ENCODE assay signal across 1 cellular context in the genomic region with DNA sequence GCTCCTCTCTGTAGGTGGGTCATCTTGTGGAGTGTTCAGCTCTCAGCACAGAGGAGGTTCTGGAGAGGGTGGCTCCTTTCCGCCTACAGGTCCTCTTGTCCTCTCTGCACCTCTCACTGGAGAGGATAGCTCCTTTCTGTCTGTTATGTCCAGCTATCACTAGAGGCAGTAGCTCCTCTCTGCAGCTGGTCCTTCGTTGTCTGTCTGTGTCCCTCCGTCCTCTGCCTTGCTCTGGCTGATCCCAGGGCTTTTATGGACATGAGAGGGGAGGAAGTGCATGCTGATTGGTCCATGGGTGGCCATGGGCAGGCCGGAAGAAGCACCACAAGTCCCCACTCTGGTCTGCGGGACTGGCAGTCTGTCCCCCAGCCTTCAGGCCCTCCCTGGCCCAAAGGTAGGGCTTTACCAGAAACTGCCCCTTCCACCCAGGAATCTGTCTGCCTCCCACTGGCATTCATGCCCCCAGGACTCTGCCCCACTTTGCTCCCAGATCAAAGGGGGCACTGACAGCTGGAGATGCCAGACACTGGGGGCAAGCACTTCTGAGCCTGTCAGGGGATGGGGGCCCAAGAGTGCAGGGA.
TF ChIP-seq lines count a peak whose summit lies in the region.

No MANE protein-coding gene starts in this region.

TF ChIP-seq in WTC11, 78 proteins besides CTCF, POLR2A, EP300 and RAD21 (continued from another document):
- TF ChIP-seq, protein P1, sequence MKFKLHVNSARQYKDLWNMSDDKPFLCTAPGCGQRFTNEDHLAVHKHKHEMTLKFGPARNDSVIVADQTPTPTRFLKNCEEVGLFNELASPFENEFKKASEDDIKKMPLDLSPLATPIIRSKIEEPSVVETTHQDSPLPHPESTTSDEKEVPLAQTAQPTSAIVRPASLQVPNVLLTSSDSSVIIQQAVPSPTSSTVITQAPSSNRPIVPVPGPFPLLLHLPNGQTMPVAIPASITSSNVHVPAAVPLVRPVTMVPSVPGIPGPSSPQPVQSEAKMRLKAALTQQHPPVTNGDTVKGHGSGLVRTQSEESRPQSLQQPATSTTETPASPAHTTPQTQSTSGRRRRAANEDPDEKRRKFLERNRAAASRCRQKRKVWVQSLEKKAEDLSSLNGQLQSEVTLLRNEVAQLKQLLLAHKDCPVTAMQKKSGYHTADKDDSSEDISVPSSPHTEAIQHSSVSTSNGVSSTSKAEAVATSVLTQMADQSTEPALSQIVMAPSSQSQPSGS (CRISPR knock-in tag; IDR thresholded peaks at IDR 0.05; ENCODE audit: borderline replicate concordance, low read depth) = no peak
- TF ChIP-seq, protein P2, sequence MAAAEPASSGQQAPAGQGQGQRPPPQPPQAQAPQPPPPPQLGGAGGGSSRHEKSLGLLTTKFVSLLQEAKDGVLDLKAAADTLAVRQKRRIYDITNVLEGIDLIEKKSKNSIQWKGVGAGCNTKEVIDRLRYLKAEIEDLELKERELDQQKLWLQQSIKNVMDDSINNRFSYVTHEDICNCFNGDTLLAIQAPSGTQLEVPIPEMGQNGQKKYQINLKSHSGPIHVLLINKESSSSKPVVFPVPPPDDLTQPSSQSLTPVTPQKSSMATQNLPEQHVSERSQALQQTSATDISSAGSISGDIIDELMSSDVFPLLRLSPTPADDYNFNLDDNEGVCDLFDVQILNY (CRISPR knock-in tag; IDR thresholded peaks at IDR 0.05) = no peak
- TF ChIP-seq ESRRA (CRISPR knock-in tag; IDR thresholded peaks at IDR 0.05; ENCODE audit: borderline replicate concordance) (no peak), RELA (CRISPR knock-in tag; IDR thresholded peaks at IDR 0.05; ENCODE audit: borderline replicate concordance) (no peak), RORB (CRISPR knock-in tag; IDR thresholded peaks at IDR 0.05) (no peak), ZNF416 (CRISPR knock-in tag; IDR thresholded peaks at IDR 0.05) (no peak), SMAD3 (CRISPR knock-in tag; IDR thresholded peaks at IDR 0.05; ENCODE audit: borderline replicate concordance) (no peak), GRHL2 (CRISPR knock-in tag; IDR thresholded peaks at IDR 0.05; ENCODE audit: insufficient replicate concordance, severe bottlenecking) (no peak), EMX1 (CRISPR knock-in tag; IDR thresholded peaks at IDR 0.05) (no peak), PRRX2 (CRISPR knock-in tag; IDR thresholded peaks at IDR 0.05) (no peak), ZNF317 (CRISPR knock-in tag; IDR thresholded peaks at IDR 0.05; ENCODE audit: borderline replicate concordance, low read depth) (no peak), KAT7 (CRISPR knock-in tag; IDR thresholded peaks at IDR 0.05; ENCODE audit: borderline replicate concordance) (no peak)
- TF ChIP-seq, protein P3, sequence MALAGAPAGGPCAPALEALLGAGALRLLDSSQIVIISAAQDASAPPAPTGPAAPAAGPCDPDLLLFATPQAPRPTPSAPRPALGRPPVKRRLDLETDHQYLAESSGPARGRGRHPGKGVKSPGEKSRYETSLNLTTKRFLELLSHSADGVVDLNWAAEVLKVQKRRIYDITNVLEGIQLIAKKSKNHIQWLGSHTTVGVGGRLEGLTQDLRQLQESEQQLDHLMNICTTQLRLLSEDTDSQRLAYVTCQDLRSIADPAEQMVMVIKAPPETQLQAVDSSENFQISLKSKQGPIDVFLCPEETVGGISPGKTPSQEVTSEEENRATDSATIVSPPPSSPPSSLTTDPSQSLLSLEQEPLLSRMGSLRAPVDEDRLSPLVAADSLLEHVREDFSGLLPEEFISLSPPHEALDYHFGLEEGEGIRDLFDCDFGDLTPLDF (CRISPR knock-in tag; IDR thresholded peaks at IDR 0.05) = no peak
- TF ChIP-seq, protein P4, sequence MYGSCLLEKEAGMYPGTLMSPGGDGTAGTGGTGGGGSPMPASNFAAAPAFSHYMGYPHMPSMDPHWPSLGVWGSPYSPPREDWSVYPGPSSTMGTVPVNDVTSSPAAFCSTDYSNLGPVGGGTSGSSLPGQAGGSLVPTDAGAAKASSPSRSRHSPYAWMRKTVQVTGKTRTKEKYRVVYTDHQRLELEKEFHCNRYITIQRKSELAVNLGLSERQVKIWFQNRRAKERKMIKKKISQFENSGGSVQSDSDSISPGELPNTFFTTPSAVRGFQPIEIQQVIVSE (CRISPR knock-in tag; IDR thresholded peaks at IDR 0.05; ENCODE audit: borderline replicate concordance) = no peak
- TF ChIP-seq, protein P5, sequence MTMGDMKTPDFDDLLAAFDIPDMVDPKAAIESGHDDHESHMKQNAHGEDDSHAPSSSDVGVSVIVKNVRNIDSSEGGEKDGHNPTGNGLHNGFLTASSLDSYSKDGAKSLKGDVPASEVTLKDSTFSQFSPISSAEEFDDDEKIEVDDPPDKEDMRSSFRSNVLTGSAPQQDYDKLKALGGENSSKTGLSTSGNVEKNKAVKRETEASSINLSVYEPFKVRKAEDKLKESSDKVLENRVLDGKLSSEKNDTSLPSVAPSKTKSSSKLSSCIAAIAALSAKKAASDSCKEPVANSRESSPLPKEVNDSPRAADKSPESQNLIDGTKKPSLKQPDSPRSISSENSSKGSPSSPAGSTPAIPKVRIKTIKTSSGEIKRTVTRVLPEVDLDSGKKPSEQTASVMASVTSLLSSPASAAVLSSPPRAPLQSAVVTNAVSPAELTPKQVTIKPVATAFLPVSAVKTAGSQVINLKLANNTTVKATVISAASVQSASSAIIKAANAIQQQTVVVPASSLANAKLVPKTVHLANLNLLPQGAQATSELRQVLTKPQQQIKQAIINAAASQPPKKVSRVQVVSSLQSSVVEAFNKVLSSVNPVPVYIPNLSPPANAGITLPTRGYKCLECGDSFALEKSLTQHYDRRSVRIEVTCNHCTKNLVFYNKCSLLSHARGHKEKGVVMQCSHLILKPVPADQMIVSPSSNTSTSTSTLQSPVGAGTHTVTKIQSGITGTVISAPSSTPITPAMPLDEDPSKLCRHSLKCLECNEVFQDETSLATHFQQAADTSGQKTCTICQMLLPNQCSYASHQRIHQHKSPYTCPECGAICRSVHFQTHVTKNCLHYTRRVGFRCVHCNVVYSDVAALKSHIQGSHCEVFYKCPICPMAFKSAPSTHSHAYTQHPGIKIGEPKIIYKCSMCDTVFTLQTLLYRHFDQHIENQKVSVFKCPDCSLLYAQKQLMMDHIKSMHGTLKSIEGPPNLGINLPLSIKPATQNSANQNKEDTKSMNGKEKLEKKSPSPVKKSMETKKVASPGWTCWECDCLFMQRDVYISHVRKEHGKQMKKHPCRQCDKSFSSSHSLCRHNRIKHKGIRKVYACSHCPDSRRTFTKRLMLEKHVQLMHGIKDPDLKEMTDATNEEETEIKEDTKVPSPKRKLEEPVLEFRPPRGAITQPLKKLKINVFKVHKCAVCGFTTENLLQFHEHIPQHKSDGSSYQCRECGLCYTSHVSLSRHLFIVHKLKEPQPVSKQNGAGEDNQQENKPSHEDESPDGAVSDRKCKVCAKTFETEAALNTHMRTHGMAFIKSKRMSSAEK (CRISPR knock-in tag; IDR thresholded peaks at IDR 0.05; ENCODE audit: borderline replicate concordance) = no peak
- TF ChIP-seq, protein P6, sequence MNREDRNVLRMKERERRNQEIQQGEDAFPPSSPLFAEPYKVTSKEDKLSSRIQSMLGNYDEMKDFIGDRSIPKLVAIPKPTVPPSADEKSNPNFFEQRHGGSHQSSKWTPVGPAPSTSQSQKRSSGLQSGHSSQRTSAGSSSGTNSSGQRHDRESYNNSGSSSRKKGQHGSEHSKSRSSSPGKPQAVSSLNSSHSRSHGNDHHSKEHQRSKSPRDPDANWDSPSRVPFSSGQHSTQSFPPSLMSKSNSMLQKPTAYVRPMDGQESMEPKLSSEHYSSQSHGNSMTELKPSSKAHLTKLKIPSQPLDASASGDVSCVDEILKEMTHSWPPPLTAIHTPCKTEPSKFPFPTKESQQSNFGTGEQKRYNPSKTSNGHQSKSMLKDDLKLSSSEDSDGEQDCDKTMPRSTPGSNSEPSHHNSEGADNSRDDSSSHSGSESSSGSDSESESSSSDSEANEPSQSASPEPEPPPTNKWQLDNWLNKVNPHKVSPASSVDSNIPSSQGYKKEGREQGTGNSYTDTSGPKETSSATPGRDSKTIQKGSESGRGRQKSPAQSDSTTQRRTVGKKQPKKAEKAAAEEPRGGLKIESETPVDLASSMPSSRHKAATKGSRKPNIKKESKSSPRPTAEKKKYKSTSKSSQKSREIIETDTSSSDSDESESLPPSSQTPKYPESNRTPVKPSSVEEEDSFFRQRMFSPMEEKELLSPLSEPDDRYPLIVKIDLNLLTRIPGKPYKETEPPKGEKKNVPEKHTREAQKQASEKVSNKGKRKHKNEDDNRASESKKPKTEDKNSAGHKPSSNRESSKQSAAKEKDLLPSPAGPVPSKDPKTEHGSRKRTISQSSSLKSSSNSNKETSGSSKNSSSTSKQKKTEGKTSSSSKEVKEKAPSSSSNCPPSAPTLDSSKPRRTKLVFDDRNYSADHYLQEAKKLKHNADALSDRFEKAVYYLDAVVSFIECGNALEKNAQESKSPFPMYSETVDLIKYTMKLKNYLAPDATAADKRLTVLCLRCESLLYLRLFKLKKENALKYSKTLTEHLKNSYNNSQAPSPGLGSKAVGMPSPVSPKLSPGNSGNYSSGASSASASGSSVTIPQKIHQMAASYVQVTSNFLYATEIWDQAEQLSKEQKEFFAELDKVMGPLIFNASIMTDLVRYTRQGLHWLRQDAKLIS (CRISPR knock-in tag; IDR thresholded peaks at IDR 0.05; ENCODE audit: borderline replicate concordance) = no peak
